Comparison of ENCODE assay signal across 11 cellular contexts in the genomic region with DNA sequence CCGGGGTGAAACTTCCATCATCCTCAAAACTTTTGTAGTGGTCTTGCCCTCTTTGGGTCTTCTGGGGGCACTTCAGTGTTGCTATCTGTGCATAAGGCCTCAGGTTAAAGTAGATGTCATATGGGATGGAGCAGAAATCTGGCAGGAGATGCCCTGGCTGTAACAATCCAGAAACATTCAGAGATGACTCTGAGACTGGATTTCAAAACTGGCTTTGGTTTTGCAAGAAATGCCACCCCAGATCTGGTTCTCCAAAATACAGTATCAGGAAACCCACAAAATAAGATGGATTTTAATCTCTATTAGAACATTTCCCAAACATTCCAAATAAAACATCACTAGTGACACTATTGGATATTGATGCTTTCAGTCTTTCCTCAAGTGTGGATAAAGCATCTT.
A peak's percentile ranks its signal among the peaks of the same experiment; 100 is the strongest.
DNase-seq lines count a peak whose midpoint lies in the region; ATAC-seq and TF ChIP-seq lines count a peak whose summit lies in the region.
"Had no signal": no experiment of that assay in that cellular context is flagged by ENCODE, and none has a peak within 500 bp of the region (broad histone marks: within the 10 kb centered on the region; RNA-seq: fewer than 3 reads in every experiment).

No MANE protein-coding gene starts in this region.

- no peak overlapping the region for H3K4me3 ChIP-seq in breast epithelium
- H3K4me3 ChIP-seq in epithelial cell of esophagus (ENCODE audit: low read length) = no peak overlapping the region
- H3K4me3 ChIP-seq in muscle layer of duodenum (ENCODE audit: low read depth in 1 of 2, low read length in 2 of 2) = peak overlapping the region in 1 of 2 donors; percentile 22
- no peak overlapping the region for H3K4me3 ChIP-seq in upper lobe of right lung
- H3K4me3 ChIP-seq: GM12878 had no signal

- CTCF ChIA-PET in MCF 10A (lab: Yijun Ruan, JAX) = interaction anchor here (0.6 to 2.7 kb wide), 8 partner anchors 8 to 546 kb away, joined by 3 to 11 read pairs (median 4); no protein-coding TSS in a partner anchor

- peak overlapping the region; percentile 82 to 84 for H3K27ac ChIP-seq in breast epithelium
- H3K27ac ChIP-seq in muscle layer of duodenum (ENCODE audit: low read length) = peak overlapping the region; percentile 76
- peak overlapping the region; percentile 58 for H3K27ac ChIP-seq in upper lobe of right lung
- H3K27ac ChIP-seq: HL-60 had no signal

- H3K4me3 Mint-ChIP-seq in MCF 10A (ENCODE audit: unreplicated experiment) = no peak overlapping the region
- H3K4me3 Mint-ChIP-seq: activated B cell treated with CpG ODN at 0.5 μM for 24 hours had no signal

- intact Hi-C loops in breast epithelium (cut with DNase I; ENCODE audit: low total_unique reads) (no loop called here), MCF 10A (cut with micrococcal nuclease) (loop anchor here (2.0 to 10.0 kb wide), 4 partner anchors 84 to 445 kb away; partner anchors contain the start of genes JMJD1C and REEP3), upper lobe of right lung (cut with DNase I) (loop anchor here (5.0 kb wide), 1 partner anchor 80 kb away; no protein-coding TSS in a partner anchor)

- POLR2A ChIA-PET in MCF 10A (lab: Yijun Ruan, JAX) = interaction anchor here (0.6 to 3.8 kb wide), 10 partner anchors 13 to 595 kb away, joined by 3 to 50 read pairs (median 4); no protein-coding TSS in a partner anchor

- H3K27ac Mint-ChIP-seq in MCF 10A (ENCODE audit: low read depth, unreplicated experiment) = no peak overlapping the region
- H3K27ac Mint-ChIP-seq: activated B cell treated with CpG ODN at 0.5 μM for 24 hours had no signal

- TF ChIP-seq CTCF in breast epithelium (IDR thresholded peaks at IDR 0.05) (no peak), MCF 10A (IDR thresholded peaks at IDR 0.05; ENCODE audit: unreplicated experiment) (no peak), epithelial cell of esophagus (IDR thresholded peaks at IDR 0.05; ENCODE audit: insufficient read depth, low read depth, low read length, missing control alignments) (no peak), upper lobe of right lung (IDR thresholded peaks at IDR 0.05) (no peak)

- H3K4me1 ChIP-seq in breast epithelium (peaks cover 0 to 15% of the 10 kb centered on the region in 2 donors), muscle layer of duodenum (ENCODE audit: control insufficient read depth in 1 of 2, insufficient read depth in 2 of 2, low read length in 2 of 2) (peaks cover 25 to 35% of the 10 kb centered on the region in 2 donors), upper lobe of right lung (peaks cover 33% of the 10 kb centered on the region)

- H3K36me3 ChIP-seq in breast epithelium (no peaks in the 10 kb centered on the region), muscle layer of duodenum (ENCODE audit: control insufficient read depth in 1 of 2, insufficient read depth in 2 of 2, low read length in 2 of 2) (no peaks in the 10 kb centered on the region), upper lobe of right lung (no peaks in the 10 kb centered on the region)

- H3K36me3 Mint-ChIP-seq in MCF 10A (ENCODE audit: insufficient read depth, unreplicated experiment) = no peaks in the 10 kb centered on the region

- ATAC-seq in upper lobe of right lung (no peak), GM21367 (IDR thresholded peaks at IDR 0.05; ENCODE audit: unreplicated experiment) (no peak)

- H3K9me3 ChIP-seq in breast epithelium (no peaks in the 10 kb centered on the region), muscle layer of duodenum (ENCODE audit: control insufficient read depth in 1 of 2, low read length in 2 of 2) (no peaks in the 10 kb centered on the region), upper lobe of right lung (no peaks in the 10 kb centered on the region)

- H3K27me3 Mint-ChIP-seq in MCF 10A (ENCODE audit: insufficient read depth, unreplicated experiment) = no peaks in the 10 kb centered on the region
- H3K27me3 Mint-ChIP-seq: activated B cell treated with CpG ODN at 0.5 μM for 24 hours had no signal

- no peaks in the 10 kb centered on the region for H3K9me3 Mint-ChIP-seq in MCF 10A (ENCODE audit: unreplicated experiment)
- H3K9me3 Mint-ChIP-seq: activated B cell treated with CpG ODN at 0.5 μM for 24 hours had no signal

- H3K27me3 ChIP-seq in breast epithelium = no peaks in the 10 kb centered on the region
- H3K27me3 ChIP-seq in muscle layer of duodenum (ENCODE audit: low read depth, low read length) = no peaks in the 10 kb centered on the region
- H3K27me3 ChIP-seq in upper lobe of right lung = no peaks in the 10 kb centered on the region

- no peak for TF ChIP-seq POLR2A in breast epithelium (IDR thresholded peaks at IDR 0.05)

- H3K4me1 Mint-ChIP-seq in MCF 10A (ENCODE audit: insufficient read depth, unreplicated experiment) = peaks cover 37% of the 10 kb centered on the region

- DNase-seq in breast epithelium (ENCODE audit: low spot score in 2 of 2) (no peak), MCF 10A (ENCODE audit: unreplicated experiment) (no peak), epithelial cell of esophagus (ENCODE audit: low read depth) (peak; percentile 47), upper lobe of right lung (no peak), NOMO-1 (lab: John Stamatoyannopoulos, UW; ENCODE audit: unreplicated experiment in 2 of 2) (no peak)
- DNase-seq in stimulated activated CD8-positive, alpha-beta memory T cell treated with anti-CD3 and anti-CD28 coated beads, Interleukin-4, amount 100 ng/mL, for 48 hours = no peak
- DNase-seq: activated B cell treated with CpG ODN at 0.5 μM for 24 hours had no signal

- no TSS peak for BruUV-seq in MCF 10A (replicated peaks; lab: Mats Ljungman, UMichigan)
